1 cellular context compared by ENCODE assay signal in genomic region chr19:3398900-3399278, GRCh38.
TF ChIP-seq lines count a peak whose summit lies in the region.

No MANE protein-coding gene starts in this region.

TF ChIP-seq in WTC11, 78 proteins besides CTCF, POLR2A, EP300 and RAD21 (continued from another document):
- TF ChIP-seq CDX4 (CRISPR knock-in tag; IDR thresholded peaks at IDR 0.05; ENCODE audit: borderline replicate concordance) (no peak), ZNF396 (CRISPR knock-in tag; IDR thresholded peaks at IDR 0.05; ENCODE audit: borderline replicate concordance) (no peak), ZMAT4 (CRISPR knock-in tag; IDR thresholded peaks at IDR 0.05) (no peak), EMX1 (CRISPR knock-in tag; IDR thresholded peaks at IDR 0.05) (no peak), ZNF219 (CRISPR knock-in tag; IDR thresholded peaks at IDR 0.05; ENCODE audit: borderline replicate concordance) (no peak), JAZF1 (CRISPR knock-in tag; IDR thresholded peaks at IDR 0.05) (no peak), CREB1 (CRISPR knock-in tag; IDR thresholded peaks at IDR 0.05) (no peak), IRF1 (CRISPR knock-in tag; IDR thresholded peaks at IDR 0.05) (no peak), MLX (CRISPR knock-in tag; IDR thresholded peaks at IDR 0.05) (no peak), USF2 (CRISPR knock-in tag; IDR thresholded peaks at IDR 0.05) (no peak)
- TF ChIP-seq, protein P1, sequence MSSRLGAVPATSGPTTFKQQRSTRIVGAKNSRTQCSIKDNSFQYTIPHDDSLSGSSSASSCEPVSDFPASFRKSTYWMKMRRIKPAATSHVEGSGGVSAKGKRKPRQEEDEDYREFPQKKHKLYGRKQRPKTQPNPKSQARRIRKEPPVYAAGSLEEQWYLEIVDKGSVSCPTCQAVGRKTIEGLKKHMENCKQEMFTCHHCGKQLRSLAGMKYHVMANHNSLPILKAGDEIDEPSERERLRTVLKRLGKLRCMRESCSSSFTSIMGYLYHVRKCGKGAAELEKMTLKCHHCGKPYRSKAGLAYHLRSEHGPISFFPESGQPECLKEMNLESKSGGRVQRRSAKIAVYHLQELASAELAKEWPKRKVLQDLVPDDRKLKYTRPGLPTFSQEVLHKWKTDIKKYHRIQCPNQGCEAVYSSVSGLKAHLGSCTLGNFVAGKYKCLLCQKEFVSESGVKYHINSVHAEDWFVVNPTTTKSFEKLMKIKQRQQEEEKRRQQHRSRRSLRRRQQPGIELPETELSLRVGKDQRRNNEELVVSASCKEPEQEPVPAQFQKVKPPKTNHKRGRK (CRISPR knock-in tag; IDR thresholded peaks at IDR 0.05; ENCODE audit: borderline replicate concordance), result no peak
- TF ChIP-seq, protein P2, sequence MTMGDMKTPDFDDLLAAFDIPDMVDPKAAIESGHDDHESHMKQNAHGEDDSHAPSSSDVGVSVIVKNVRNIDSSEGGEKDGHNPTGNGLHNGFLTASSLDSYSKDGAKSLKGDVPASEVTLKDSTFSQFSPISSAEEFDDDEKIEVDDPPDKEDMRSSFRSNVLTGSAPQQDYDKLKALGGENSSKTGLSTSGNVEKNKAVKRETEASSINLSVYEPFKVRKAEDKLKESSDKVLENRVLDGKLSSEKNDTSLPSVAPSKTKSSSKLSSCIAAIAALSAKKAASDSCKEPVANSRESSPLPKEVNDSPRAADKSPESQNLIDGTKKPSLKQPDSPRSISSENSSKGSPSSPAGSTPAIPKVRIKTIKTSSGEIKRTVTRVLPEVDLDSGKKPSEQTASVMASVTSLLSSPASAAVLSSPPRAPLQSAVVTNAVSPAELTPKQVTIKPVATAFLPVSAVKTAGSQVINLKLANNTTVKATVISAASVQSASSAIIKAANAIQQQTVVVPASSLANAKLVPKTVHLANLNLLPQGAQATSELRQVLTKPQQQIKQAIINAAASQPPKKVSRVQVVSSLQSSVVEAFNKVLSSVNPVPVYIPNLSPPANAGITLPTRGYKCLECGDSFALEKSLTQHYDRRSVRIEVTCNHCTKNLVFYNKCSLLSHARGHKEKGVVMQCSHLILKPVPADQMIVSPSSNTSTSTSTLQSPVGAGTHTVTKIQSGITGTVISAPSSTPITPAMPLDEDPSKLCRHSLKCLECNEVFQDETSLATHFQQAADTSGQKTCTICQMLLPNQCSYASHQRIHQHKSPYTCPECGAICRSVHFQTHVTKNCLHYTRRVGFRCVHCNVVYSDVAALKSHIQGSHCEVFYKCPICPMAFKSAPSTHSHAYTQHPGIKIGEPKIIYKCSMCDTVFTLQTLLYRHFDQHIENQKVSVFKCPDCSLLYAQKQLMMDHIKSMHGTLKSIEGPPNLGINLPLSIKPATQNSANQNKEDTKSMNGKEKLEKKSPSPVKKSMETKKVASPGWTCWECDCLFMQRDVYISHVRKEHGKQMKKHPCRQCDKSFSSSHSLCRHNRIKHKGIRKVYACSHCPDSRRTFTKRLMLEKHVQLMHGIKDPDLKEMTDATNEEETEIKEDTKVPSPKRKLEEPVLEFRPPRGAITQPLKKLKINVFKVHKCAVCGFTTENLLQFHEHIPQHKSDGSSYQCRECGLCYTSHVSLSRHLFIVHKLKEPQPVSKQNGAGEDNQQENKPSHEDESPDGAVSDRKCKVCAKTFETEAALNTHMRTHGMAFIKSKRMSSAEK (CRISPR knock-in tag; IDR thresholded peaks at IDR 0.05; ENCODE audit: borderline replicate concordance), result no peak
- TF ChIP-seq, protein P3, sequence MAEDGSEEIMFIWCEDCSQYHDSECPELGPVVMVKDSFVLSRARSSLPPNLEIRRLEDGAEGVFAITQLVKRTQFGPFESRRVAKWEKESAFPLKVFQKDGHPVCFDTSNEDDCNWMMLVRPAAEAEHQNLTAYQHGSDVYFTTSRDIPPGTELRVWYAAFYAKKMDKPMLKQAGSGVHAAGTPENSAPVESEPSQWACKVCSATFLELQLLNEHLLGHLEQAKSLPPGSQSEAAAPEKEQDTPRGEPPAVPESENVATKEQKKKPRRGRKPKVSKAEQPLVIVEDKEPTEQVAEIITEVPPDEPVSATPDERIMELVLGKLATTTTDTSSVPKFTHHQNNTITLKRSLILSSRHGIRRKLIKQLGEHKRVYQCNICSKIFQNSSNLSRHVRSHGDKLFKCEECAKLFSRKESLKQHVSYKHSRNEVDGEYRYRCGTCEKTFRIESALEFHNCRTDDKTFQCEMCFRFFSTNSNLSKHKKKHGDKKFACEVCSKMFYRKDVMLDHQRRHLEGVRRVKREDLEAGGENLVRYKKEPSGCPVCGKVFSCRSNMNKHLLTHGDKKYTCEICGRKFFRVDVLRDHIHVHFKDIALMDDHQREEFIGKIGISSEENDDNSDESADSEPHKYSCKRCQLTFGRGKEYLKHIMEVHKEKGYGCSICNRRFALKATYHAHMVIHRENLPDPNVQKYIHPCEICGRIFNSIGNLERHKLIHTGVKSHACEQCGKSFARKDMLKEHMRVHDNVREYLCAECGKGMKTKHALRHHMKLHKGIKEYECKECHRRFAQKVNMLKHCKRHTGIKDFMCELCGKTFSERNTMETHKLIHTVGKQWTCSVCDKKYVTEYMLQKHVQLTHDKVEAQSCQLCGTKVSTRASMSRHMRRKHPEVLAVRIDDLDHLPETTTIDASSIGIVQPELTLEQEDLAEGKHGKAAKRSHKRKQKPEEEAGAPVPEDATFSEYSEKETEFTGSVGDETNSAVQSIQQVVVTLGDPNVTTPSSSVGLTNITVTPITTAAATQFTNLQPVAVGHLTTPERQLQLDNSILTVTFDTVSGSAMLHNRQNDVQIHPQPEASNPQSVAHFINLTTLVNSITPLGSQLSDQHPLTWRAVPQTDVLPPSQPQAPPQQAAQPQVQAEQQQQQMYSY (CRISPR knock-in tag; IDR thresholded peaks at IDR 0.05), result no peak
